ENCODE assay signal across 1 cellular context in the genomic region with DNA sequence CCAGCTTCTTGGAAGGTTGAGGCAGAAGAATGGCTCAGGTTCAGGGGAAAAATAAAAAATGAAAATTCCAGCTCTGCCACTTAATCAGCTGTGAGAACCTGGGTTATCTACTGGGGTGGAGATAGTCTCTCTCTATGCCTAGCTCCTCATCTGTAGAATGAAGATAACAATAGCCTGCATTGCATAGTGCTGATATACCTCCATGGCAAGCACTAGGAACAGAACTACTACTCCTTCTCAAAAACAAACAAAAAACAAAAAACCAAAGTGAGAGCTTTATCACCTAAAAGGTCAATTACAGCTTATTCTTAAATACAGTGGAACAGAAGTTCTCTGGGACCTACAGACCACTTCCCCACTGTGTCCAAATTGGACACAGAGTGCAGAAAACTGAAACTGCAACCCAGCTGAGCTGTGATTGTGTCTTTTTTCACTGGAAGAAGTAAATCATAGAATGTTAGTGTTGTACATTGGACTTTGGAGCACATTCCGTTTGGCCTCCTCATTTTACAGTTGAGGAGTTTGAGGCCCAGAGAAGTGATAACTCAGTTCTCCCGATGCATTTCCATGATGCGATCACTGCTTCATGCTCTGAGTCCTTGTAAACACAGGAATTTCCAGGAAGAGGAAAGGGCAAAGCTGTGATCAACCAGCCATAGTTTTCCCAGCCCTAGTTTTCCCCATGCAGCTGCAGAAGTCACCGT.
TF ChIP-seq lines count a peak whose summit lies in the region.

No MANE protein-coding gene starts in this region.

TF ChIP-seq in K562, 482 proteins besides CTCF, POLR2A, EP300 and RAD21 (continued from another document and continues in another):
- TF ChIP-seq, protein P1, sequence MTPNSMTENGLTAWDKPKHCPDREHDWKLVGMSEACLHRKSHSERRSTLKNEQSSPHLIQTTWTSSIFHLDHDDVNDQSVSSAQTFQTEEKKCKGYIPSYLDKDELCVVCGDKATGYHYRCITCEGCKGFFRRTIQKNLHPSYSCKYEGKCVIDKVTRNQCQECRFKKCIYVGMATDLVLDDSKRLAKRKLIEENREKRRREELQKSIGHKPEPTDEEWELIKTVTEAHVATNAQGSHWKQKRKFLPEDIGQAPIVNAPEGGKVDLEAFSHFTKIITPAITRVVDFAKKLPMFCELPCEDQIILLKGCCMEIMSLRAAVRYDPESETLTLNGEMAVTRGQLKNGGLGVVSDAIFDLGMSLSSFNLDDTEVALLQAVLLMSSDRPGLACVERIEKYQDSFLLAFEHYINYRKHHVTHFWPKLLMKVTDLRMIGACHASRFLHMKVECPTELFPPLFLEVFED (CRISPR knock-in tag; conservative IDR thresholded peaks at IDR 0.05), result no peak
- TF ChIP-seq ZEB2 (IDR thresholded peaks at IDR 0.05) (no peak), NFXL1 (CRISPR knock-in tag; IDR thresholded peaks at IDR 0.05) (no peak), SRSF7 (optimal IDR thresholded peaks at IDR 0.05; ENCODE audit: low read depth, low read length) (no peak), RUNX1 (IDR thresholded peaks at IDR 0.05; ENCODE audit: low read depth) (no peak), SOX6 (IDR thresholded peaks at IDR 0.05) (peak; percentile 94), CSDE1 (IDR thresholded peaks at IDR 0.05) (no peak), ZNF174 (CRISPR knock-in tag; IDR thresholded peaks at IDR 0.05) (no peak), SAP30 (IDR thresholded peaks at IDR 0.05; ENCODE audit: borderline replicate concordance, insufficient read depth, low read depth, low read length, poor library complexity, severe bottlenecking) (no peak), ZNF507 (tag; conservative IDR thresholded peaks at IDR 0.05) (no peak), XRCC5 (IDR thresholded peaks at IDR 0.05; ENCODE audit: low read depth, low read length) (no peak), POLR3A (IDR thresholded peaks at IDR 0.05; ENCODE audit: borderline replicate concordance, extremely low read depth, insufficient read depth, insufficient read length) (no peak), RBBP5 (IDR thresholded peaks at IDR 0.05; ENCODE audit: borderline replicate concordance, insufficient read depth, low read length, poor library complexity, severe bottlenecking) (no peak), YY1 (IDR thresholded peaks at IDR 0.05; ENCODE audit: borderline replicate concordance in 1 of 3, control insufficient read depth in 1 of 3, extremely low read depth in 1 of 3, insufficient read depth in 3 of 3, insufficient read length in 1 of 3, insufficient replicate concordance in 2 of 3, low read depth in 1 of 3, low read length in 2 of 3) (no peak), HMG20A (CRISPR knock-in tag; conservative IDR thresholded peaks at IDR 0.05) (no peak), L3MBTL2 (IDR thresholded peaks at IDR 0.05) (no peak), JUN (IDR thresholded peaks at IDR 0.05; ENCODE audit: borderline replicate concordance, low read depth, low read length) (0 out of 2 replicates have a peak, but pooled peaks have one; percentile 9), JUN (CRISPR knock-in tag; IDR thresholded peaks at IDR 0.05; ENCODE audit: borderline replicate concordance) (no peak), KDM2B (CRISPR knock-in tag; IDR thresholded peaks at IDR 0.05) (no peak), RCOR1 (IDR thresholded peaks at IDR 0.05; ENCODE audit: borderline replicate concordance in 1 of 2, low read depth in 2 of 2, low read length in 2 of 2) (peak; percentile 74 to 95; a peak in 3 of 4 replicates), PHF20 (IDR thresholded peaks at IDR 0.05; ENCODE audit: partially characterized antibody) (no peak), NFRKB (IDR thresholded peaks at IDR 0.05; ENCODE audit: low read depth) (no peak), THRAP3 (IDR thresholded peaks at IDR 0.05; ENCODE audit: borderline replicate concordance) (no peak), RB1 (IDR thresholded peaks at IDR 0.05; ENCODE audit: low read depth) (0 out of 2 replicates have a peak, but pooled peaks have one; percentile 5), ADNP (tag; IDR thresholded peaks at IDR 0.05) (no peak), CHD1 (IDR thresholded peaks at IDR 0.05; ENCODE audit: low read length) (no peak), NCOR1 (IDR thresholded peaks at IDR 0.05) (peak; percentile 94), ZNF717 (CRISPR knock-in tag; IDR thresholded peaks at IDR 0.05) (no peak), FUS (optimal IDR thresholded peaks at IDR 0.05; ENCODE audit: low read depth, low read length) (no peak), MYBL2 (IDR thresholded peaks at IDR 0.05; ENCODE audit: low read depth) (no peak), MYBL2 (CRISPR knock-in tag; IDR thresholded peaks at IDR 0.05; ENCODE audit: borderline replicate concordance) (no peak), ZNF239 (CRISPR knock-in tag; IDR thresholded peaks at IDR 0.05) (no peak), LARP7 (IDR thresholded peaks at IDR 0.05) (no peak), KLF13 (tag; IDR thresholded peaks at IDR 0.05; ENCODE audit: borderline replicate concordance, low read depth) (no peak), BCOR (IDR thresholded peaks at IDR 0.05) (peak; percentile 46; the same call in 1 of the 2 replicates), MTA2 (IDR thresholded peaks at IDR 0.05; ENCODE audit: low read depth) (peak; percentile 94), ZNF224 (CRISPR knock-in tag; IDR thresholded peaks at IDR 0.05) (no peak), ZNF12 (CRISPR knock-in tag; IDR thresholded peaks at IDR 0.05) (no peak), WHSC1 (IDR thresholded peaks at IDR 0.05; ENCODE audit: low read length) (no peak)
- TF ChIP-seq, protein P2, sequence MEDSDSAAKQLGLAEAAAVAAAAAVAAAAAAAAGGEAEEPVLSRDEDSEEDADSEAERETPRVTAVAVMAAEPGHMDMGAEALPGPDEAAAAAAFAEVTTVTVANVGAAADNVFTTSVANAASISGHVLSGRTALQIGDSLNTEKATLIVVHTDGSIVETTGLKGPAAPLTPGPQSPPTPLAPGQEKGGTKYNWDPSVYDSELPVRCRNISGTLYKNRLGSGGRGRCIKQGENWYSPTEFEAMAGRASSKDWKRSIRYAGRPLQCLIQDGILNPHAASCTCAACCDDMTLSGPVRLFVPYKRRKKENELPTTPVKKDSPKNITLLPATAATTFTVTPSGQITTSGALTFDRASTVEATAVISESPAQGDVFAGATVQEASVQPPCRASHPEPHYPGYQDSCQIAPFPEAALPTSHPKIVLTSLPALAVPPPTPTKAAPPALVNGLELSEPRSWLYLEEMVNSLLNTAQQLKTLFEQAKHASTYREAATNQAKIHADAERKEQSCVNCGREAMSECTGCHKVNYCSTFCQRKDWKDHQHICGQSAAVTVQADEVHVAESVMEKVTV (CRISPR knock-in tag; IDR thresholded peaks at IDR 0.05), result no peak
- TF ChIP-seq, protein P3, sequence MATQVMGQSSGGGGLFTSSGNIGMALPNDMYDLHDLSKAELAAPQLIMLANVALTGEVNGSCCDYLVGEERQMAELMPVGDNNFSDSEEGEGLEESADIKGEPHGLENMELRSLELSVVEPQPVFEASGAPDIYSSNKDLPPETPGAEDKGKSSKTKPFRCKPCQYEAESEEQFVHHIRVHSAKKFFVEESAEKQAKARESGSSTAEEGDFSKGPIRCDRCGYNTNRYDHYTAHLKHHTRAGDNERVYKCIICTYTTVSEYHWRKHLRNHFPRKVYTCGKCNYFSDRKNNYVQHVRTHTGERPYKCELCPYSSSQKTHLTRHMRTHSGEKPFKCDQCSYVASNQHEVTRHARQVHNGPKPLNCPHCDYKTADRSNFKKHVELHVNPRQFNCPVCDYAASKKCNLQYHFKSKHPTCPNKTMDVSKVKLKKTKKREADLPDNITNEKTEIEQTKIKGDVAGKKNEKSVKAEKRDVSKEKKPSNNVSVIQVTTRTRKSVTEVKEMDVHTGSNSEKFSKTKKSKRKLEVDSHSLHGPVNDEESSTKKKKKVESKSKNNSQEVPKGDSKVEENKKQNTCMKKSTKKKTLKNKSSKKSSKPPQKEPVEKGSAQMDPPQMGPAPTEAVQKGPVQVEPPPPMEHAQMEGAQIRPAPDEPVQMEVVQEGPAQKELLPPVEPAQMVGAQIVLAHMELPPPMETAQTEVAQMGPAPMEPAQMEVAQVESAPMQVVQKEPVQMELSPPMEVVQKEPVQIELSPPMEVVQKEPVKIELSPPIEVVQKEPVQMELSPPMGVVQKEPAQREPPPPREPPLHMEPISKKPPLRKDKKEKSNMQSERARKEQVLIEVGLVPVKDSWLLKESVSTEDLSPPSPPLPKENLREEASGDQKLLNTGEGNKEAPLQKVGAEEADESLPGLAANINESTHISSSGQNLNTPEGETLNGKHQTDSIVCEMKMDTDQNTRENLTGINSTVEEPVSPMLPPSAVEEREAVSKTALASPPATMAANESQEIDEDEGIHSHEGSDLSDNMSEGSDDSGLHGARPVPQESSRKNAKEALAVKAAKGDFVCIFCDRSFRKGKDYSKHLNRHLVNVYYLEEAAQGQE (CRISPR knock-in tag; IDR thresholded peaks at IDR 0.05; ENCODE audit: low read depth), result no peak
- TF ChIP-seq, protein P4, sequence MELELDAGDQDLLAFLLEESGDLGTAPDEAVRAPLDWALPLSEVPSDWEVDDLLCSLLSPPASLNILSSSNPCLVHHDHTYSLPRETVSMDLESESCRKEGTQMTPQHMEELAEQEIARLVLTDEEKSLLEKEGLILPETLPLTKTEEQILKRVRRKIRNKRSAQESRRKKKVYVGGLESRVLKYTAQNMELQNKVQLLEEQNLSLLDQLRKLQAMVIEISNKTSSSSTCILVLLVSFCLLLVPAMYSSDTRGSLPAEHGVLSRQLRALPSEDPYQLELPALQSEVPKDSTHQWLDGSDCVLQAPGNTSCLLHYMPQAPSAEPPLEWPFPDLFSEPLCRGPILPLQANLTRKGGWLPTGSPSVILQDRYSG (tag; conservative IDR thresholded peaks at IDR 0.05; ENCODE audit: low read depth), result no peak; the same call in 1 of the 2 replicates
- TF ChIP-seq, protein P5, sequence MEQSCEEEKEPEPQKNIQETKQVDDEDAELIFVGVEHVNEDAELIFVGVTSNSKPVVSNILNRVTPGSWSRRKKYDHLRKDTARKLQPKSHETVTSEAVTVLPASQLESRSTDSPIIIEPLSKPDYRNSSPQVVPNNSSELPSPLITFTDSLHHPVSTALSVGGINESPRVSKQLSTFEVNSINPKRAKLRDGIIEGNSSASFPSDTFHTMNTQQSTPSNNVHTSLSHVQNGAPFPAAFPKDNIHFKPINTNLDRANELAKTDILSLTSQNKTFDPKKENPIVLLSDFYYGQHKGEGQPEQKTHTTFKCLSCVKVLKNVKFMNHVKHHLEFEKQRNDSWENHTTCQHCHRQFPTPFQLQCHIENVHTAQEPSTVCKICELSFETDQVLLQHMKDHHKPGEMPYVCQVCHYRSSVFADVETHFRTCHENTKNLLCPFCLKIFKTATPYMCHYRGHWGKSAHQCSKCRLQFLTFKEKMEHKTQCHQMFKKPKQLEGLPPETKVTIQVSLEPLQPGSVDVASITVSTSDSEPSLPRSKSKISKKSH (CRISPR knock-in tag; IDR thresholded peaks at IDR 0.05), result no peak
- TF ChIP-seq, protein P6, sequence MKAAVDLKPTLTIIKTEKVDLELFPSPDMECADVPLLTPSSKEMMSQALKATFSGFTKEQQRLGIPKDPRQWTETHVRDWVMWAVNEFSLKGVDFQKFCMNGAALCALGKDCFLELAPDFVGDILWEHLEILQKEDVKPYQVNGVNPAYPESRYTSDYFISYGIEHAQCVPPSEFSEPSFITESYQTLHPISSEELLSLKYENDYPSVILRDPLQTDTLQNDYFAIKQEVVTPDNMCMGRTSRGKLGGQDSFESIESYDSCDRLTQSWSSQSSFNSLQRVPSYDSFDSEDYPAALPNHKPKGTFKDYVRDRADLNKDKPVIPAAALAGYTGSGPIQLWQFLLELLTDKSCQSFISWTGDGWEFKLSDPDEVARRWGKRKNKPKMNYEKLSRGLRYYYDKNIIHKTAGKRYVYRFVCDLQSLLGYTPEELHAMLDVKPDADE (conservative IDR thresholded peaks at IDR 0.05; ENCODE audit: control insufficient read depth, low read depth, low read length), result no peak
- TF ChIP-seq, protein P7, sequence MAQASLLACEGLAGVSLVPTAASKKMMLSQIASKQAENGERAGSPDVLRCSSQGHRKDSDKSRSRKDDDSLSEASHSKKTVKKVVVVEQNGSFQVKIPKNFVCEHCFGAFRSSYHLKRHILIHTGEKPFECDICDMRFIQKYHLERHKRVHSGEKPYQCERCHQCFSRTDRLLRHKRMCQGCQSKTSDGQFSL (CRISPR knock-in tag; IDR thresholded peaks at IDR 0.05), result no peak
- TF ChIP-seq, protein P7 (tag; IDR thresholded peaks at IDR 0.05), result no peak
- TF ChIP-seq, protein P8, sequence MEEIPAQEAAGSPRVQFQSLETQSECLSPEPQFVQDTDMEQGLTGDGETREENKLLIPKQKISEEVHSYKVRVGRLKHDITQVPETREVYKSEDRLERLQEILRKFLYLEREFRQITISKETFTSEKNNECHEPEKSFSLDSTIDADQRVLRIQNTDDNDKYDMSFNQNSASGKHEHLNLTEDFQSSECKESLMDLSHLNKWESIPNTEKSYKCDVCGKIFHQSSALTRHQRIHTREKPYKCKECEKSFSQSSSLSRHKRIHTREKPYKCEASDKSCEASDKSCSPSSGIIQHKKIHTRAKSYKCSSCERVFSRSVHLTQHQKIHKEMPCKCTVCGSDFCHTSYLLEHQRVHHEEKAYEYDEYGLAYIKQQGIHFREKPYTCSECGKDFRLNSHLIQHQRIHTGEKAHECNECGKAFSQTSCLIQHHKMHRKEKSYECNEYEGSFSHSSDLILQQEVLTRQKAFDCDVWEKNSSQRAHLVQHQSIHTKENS (CRISPR knock-in tag; IDR thresholded peaks at IDR 0.05), result no peak
